Comparison of ENCODE assay signal across 2 cellular contexts in the genomic region with DNA sequence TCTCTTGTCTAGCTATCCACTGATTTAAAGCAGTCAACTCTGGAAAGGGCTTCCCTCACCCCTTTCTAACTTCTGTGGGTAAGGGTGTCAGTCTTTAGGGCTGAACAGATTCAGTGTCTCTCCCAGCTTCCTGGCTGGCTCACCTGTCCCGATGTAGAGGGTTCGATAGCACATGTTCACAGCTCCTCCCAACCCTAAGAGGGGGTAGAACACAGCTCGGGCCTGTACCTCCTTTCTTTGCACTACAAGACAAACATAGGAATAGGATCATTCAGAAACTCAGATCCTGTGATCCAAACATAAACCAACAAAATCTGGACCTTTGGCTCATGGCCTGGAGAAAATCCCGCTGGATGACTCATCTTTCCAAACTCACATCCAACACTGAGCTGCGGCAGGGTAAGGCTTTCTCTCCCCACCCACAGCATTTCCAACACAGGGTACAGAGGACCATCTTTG.
TF ChIP-seq lines count a peak whose summit lies in the region.

No MANE protein-coding gene starts in this region.

TF ChIP-seq in HEK293, 187 proteins besides CTCF, POLR2A, EP300 and RAD21:
- no peak for TF ChIP-seq ZNF394 (tag by site-specific recombination; IDR thresholded peaks at IDR 0.05; ENCODE audit: borderline replicate concordance)
- TF ChIP-seq OSR2 (tag by site-specific recombination; IDR thresholded peaks at IDR 0.05): no peak
- TF ChIP-seq, protein P1, sequence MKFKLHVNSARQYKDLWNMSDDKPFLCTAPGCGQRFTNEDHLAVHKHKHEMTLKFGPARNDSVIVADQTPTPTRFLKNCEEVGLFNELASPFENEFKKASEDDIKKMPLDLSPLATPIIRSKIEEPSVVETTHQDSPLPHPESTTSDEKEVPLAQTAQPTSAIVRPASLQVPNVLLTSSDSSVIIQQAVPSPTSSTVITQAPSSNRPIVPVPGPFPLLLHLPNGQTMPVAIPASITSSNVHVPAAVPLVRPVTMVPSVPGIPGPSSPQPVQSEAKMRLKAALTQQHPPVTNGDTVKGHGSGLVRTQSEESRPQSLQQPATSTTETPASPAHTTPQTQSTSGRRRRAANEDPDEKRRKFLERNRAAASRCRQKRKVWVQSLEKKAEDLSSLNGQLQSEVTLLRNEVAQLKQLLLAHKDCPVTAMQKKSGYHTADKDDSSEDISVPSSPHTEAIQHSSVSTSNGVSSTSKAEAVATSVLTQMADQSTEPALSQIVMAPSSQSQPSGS (tag by site-specific recombination; IDR thresholded peaks at IDR 0.05; ENCODE audit: low read depth): no peak
- no peak for TF ChIP-seq KLF16 (tag by site-specific recombination; IDR thresholded peaks at IDR 0.05)
- TF ChIP-seq ZNF600 (tag by site-specific recombination; IDR thresholded peaks at IDR 0.05): peak; percentile 82
- TF ChIP-seq ZNF223 (tag by site-specific recombination; IDR thresholded peaks at IDR 0.05): no peak
- peak; percentile 70; the same call in 1 of the 2 replicates for TF ChIP-seq GFI1B (tag by site-specific recombination; IDR thresholded peaks at IDR 0.05)
- 0 out of 2 replicates have a peak, but pooled peaks have one; percentile 22 for TF ChIP-seq ZFHX2 (tag by site-specific recombination; conservative IDR thresholded peaks at IDR 0.05)
TF ChIP-seq in HEK293: peak in this region for 3.

TF ChIP-seq in K562, 482 proteins besides CTCF, POLR2A, EP300 and RAD21:
- TF ChIP-seq, protein P2, sequence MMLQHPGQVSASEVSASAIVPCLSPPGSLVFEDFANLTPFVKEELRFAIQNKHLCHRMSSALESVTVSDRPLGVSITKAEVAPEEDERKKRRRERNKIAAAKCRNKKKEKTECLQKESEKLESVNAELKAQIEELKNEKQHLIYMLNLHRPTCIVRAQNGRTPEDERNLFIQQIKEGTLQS (IDR thresholded peaks at IDR 0.05): peak; percentile 55
- TF ChIP-seq, protein P2 (CRISPR knock-in tag; conservative IDR thresholded peaks at IDR 0.05): no peak
- no peak for TF ChIP-seq STAT5A (IDR thresholded peaks at IDR 0.05; ENCODE audit: borderline replicate concordance, low read length)
- TF ChIP-seq NFE2L1 (tag; IDR thresholded peaks at IDR 0.05; ENCODE audit: borderline replicate concordance, low read depth): 0 out of 2 replicates have a peak, but pooled peaks have one; percentile 2
- peak; percentile 39; the same call in 1 of the 2 replicates for TF ChIP-seq FOSL1 (tag; conservative IDR thresholded peaks at IDR 0.05)
